ENCODE assay signal across 10 cellular contexts in the genomic region with DNA sequence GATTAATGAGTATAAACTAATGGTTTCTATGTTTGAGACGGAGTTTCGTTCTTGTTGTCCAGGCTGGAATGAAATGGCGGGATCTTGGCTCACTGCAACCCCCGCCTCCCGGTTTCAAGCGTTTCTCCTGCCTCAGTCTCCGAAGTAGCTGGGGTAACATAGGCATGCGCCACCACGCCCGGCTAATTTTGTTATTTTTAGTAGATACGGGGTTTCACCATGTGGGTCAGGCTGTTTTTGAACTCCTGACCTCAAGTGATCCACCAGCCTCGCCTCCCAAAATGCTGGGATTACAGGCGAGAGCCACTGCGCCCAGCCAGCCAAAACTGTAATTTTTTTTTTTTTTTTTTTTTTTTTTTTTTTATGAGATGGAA.
DNase-seq lines count a peak whose midpoint lies in the region; ATAC-seq and TF ChIP-seq lines count a peak whose summit lies in the region.
"Had no signal": no experiment of that assay in that cellular context is flagged by ENCODE, and none has a peak within 500 bp of the region (broad histone marks: within the 10 kb centered on the region; RNA-seq: fewer than 3 reads in every experiment).

No MANE protein-coding gene starts in this region.

- H3K27me3 Mint-ChIP-seq in activated CD4-positive, alpha-beta T cell treated with anti-CD3 and anti-CD28 coated beads, Interleukin-2, amount 10 ng/mL, durations not matched to agents 24 days and 14 days = no peaks in the 10 kb centered on the region
- H3K27me3 Mint-ChIP-seq in endothelial cell (ENCODE audit: unreplicated experiment) = peaks cover 7% of the 10 kb centered on the region
- no peaks in the 10 kb centered on the region for H3K27me3 Mint-ChIP-seq in Calu3 (ENCODE audit: unreplicated experiment)
- H3K27me3 Mint-ChIP-seq: activated T-cell treated with anti-CD3 and anti-CD28 coated beads, Interleukin-2, amount 50 U/mL, for 24 hours had no signal

- H3K36me3 ChIP-seq in psoas muscle (ENCODE audit: insufficient read depth in 1 of 2, low read depth in 1 of 2) = no peaks in the 10 kb centered on the region

- H3K36me3 Mint-ChIP-seq in activated CD4-positive, alpha-beta T cell treated with anti-CD3 and anti-CD28 coated beads, Interleukin-2, amount 10 ng/mL, durations not matched to agents 24 days and 14 days (ENCODE audit: low read depth) = no peaks in the 10 kb centered on the region
- H3K36me3 Mint-ChIP-seq in endothelial cell (ENCODE audit: low read depth, unreplicated experiment) = no peaks in the 10 kb centered on the region
- H3K36me3 Mint-ChIP-seq in Calu3 (ENCODE audit: insufficient read depth, unreplicated experiment) = no peaks in the 10 kb centered on the region

- no TSS peak for BruUV-seq in Calu3 (replicated peaks; lab: Mats Ljungman, UMichigan)

- intact Hi-C loops in activated CD4-positive, alpha-beta T cell treated with anti-CD3 and anti-CD28 coated beads, Interleukin-2, amount 10 ng/mL, durations not matched to agents 24 days and 14 days (cut with micrococcal nuclease) = no loop called here
- intact Hi-C loops in psoas muscle (cut with DNase I) = no loop called here
- intact Hi-C loops in Calu3 (cut with micrococcal nuclease; ENCODE audit: unreplicated experiment) = loop anchor here (5.0 kb wide), 4 partner anchors 38 to 1677 kb away; a partner anchor contains a TSS

- TF ChIP-seq CTCF in endothelial cell (IDR thresholded peaks at IDR 0.05; ENCODE audit: unreplicated experiment) = no peak
- TF ChIP-seq CTCF in psoas muscle (IDR thresholded peaks at IDR 0.05) = no peak
- no peak for TF ChIP-seq CTCF in Calu3 (IDR thresholded peaks at IDR 0.05; ENCODE audit: unreplicated experiment)

- peaks cover 19% of the 10 kb centered on the region for H3K4me1 Mint-ChIP-seq in activated CD4-positive, alpha-beta T cell treated with anti-CD3 and anti-CD28 coated beads, Interleukin-2, amount 10 ng/mL, durations not matched to agents 24 days and 14 days
- H3K4me1 Mint-ChIP-seq in endothelial cell (ENCODE audit: unreplicated experiment) (peaks cover 11% of the 10 kb centered on the region), Calu3 (ENCODE audit: low read depth, unreplicated experiment) (peaks cover 42% of the 10 kb centered on the region)

- CTCF ChIA-PET in Calu3 (lab: Charles Lee) = interaction anchor here (0.6 to 3.2 kb wide), 11 partner anchors 8 to 96 kb away, joined by 3 to 25 read pairs (median 5); a partner anchor contains a TSS

- H3K9me3 Mint-ChIP-seq in activated CD4-positive, alpha-beta T cell treated with anti-CD3 and anti-CD28 coated beads, Interleukin-2, amount 10 ng/mL, durations not matched to agents 24 days and 14 days = peaks cover 4% of the 10 kb centered on the region
- H3K9me3 Mint-ChIP-seq in endothelial cell (ENCODE audit: unreplicated experiment) = no peaks in the 10 kb centered on the region
- H3K9me3 Mint-ChIP-seq in Calu3 (ENCODE audit: low read depth, unreplicated experiment) = no peaks in the 10 kb centered on the region
- H3K9me3 Mint-ChIP-seq: activated T-cell treated with anti-CD3 and anti-CD28 coated beads, Interleukin-2, amount 50 U/mL, for 24 hours had no signal

- H3K9me3 ChIP-seq in psoas muscle = no peaks in the 10 kb centered on the region

- peaks cover 5% of the 10 kb centered on the region for H3K4me1 ChIP-seq in psoas muscle

- peaks cover 0 to 64% (median 28%) of the 10 kb centered on the region in 3 donors for H3K27me3 ChIP-seq in psoas muscle (ENCODE audit: insufficient read depth in 3 of 3, low read length in 2 of 3)

- H3K27ac ChIP-seq in psoas muscle = no peak overlapping the region

- H3K4me3 Mint-ChIP-seq in activated CD4-positive, alpha-beta T cell treated with anti-CD3 and anti-CD28 coated beads, Interleukin-2, amount 10 ng/mL, durations not matched to agents 24 days and 14 days = no peak overlapping the region
- H3K4me3 Mint-ChIP-seq in endothelial cell (ENCODE audit: unreplicated experiment) (peak overlapping the region; percentile 25), Calu3 (ENCODE audit: low read depth, unreplicated experiment) (no peak overlapping the region)
- H3K4me3 Mint-ChIP-seq: activated T-cell treated with anti-CD3 and anti-CD28 coated beads, Interleukin-2, amount 50 U/mL, for 24 hours had no signal

- ATAC-seq in psoas muscle = no peak

- peak overlapping the region; percentile 67 for H3K4me3 ChIP-seq in psoas muscle

- no peak for DNase-seq in activated CD4-positive, alpha-beta T cell treated with anti-CD3 and anti-CD28 coated beads, Interleukin-2, amount 10 ng/mL, durations not matched to agents 24 days and 14 days
- DNase-seq in activated CD4-positive, alpha-beta T cell treated with anti-CD3 and anti-CD28 coated beads, Interleukin-2, amount 50 U/mL, for 48 hours = no peak
- DNase-seq in NAMALWA (ENCODE audit: low spot score) (peak; percentile 71), endothelial cell (ENCODE audit: low spot score) (no peak), psoas muscle (no peak), RKO (ENCODE audit: low spot score) (no peak), Calu3 (no peak)
- no peak for DNase-seq in stimulated activated CD4-positive, alpha-beta T cell treated with anti-CD3 and anti-CD28 coated beads, Interleukin-4, amount 100 ng/mL, for 24 hours
- DNase-seq: activated T-cell treated with anti-CD3 and anti-CD28 coated beads, Interleukin-2, amount 50 U/mL, for 24 hours; stimulated activated CD4-positive, alpha-beta T cell treated with anti-CD3 and anti-CD28 coated beads, Interleukin-2, amount 100 ng/mL, for 48 hours had no signal

- 48 to 55% (median 54%) methylated on average over 14 of the region's 14 CpGs for WGBS in psoas muscle, 3 donors

- H3K27ac Mint-ChIP-seq in activated CD4-positive, alpha-beta T cell treated with anti-CD3 and anti-CD28 coated beads, Interleukin-2, amount 10 ng/mL, durations not matched to agents 24 days and 14 days = peak overlapping the region; percentile 15
- H3K27ac Mint-ChIP-seq in endothelial cell (ENCODE audit: unreplicated experiment) (peak overlapping the region; percentile 64), Calu3 (ENCODE audit: unreplicated experiment) (no peak overlapping the region)
- H3K27ac Mint-ChIP-seq: activated T-cell treated with anti-CD3 and anti-CD28 coated beads, Interleukin-2, amount 50 U/mL, for 24 hours had no signal
